In the genomic region with DNA sequence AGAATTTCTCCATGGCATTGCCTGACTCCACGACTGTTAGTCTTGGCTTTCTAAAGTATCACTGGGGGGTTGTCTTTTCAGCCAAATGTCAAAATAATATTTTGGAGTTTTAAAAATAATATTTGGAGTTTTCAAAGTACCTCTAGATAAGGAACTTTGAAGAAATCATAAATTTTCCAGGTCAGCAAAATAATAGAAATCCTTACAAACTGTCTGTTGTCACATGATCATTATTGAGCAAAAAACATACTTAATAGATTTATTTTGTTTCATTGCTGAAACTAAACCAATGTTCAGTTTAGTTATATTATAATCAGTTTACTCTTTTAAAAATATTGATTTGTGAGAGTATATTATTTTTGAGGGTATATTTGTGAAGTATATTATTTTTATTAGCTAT, we compare ENCODE assay signal across 22 cellular contexts.
DNase-seq lines count a peak whose midpoint lies in the region; ATAC-seq, FAIRE-seq and TF ChIP-seq lines count a peak whose summit lies in the region.
"Had no signal": no experiment of that assay in that cellular context is flagged by ENCODE, and none has a peak within 500 bp of the region (broad histone marks: within the 10 kb centered on the region; RNA-seq: fewer than 3 reads in every experiment).

No MANE protein-coding gene starts in this region.

- TF ChIP-seq CTCF in A549 (IDR thresholded peaks at IDR 0.05) = no peak

- H3K4me1 ChIP-seq in A549 = peaks cover 6% of the 10 kb centered on the region; the same call in 2 of the 3 replicates
- H3K4me1 ChIP-seq: BE2C; BLaER1 treated with 17β-estradiol and CSF1 and Interleukin-3, amounts not matched to agents 10 nM and 100 nM had no signal

- DNase-seq in A549 (ENCODE audit: low read depth in 1 of 2, low spot score in 1 of 2) (no peak), frontal cortex (ENCODE audit: low spot score in 2 of 2) (no peak), T-helper 9 cell (no peak)
- no peak for DNase-seq in NK-92 treated with Interleukin-12 subunit alpha and Interleukin-12 subunit beta, amount 100 ng/mL, for 24 hours (lab: John Stamatoyannopoulos, UW)
- DNase-seq in activated CD4-positive, alpha-beta T cell treated with anti-CD3 and anti-CD28 coated beads, Interleukin-2, amount 10 ng/mL, durations not matched to agents 7 days and 5 days = no peak
- DNase-seq: ACHN; AML-193; BE2C; CD4-positive, alpha-beta T cell; CD8-positive, alpha-beta memory T cell; DMS 273 treated with DMSO at 0.1 percent for 48 hours; DMS53; DMS79 treated with DMSO at 0.1 percent for 48 hours; GOT3 had no signal

- H3K9me3 Mint-ChIP-seq in activated CD4-positive, alpha-beta T cell treated with anti-CD3 and anti-CD28 coated beads, Interleukin-2, amount 10 ng/mL, durations not matched to agents 7 days and 5 days = no peaks in the 10 kb centered on the region
- H3K9me3 Mint-ChIP-seq: CD14-positive monocyte; CD4-positive, alpha-beta T cell; CD8-positive, alpha-beta memory T cell had no signal

- H3K4me2 ChIP-seq in A549 = no peak overlapping the region
- H3K4me2 ChIP-seq: BLaER1 treated with 17β-estradiol and CSF1 and Interleukin-3, amounts not matched to agents 10 nM and 100 nM had no signal

- H3K9me3 ChIP-seq in A549 = no peaks in the 10 kb centered on the region
- H3K9me3 ChIP-seq: BE2C; BLaER1 treated with 17β-estradiol and CSF1 and Interleukin-3, amounts not matched to agents 10 nM and 100 nM; HAP-1 had no signal

- no peaks in the 10 kb centered on the region for H3K27me3 Mint-ChIP-seq in activated CD4-positive, alpha-beta T cell treated with anti-CD3 and anti-CD28 coated beads, Interleukin-2, amount 10 ng/mL, durations not matched to agents 7 days and 5 days
- H3K27me3 Mint-ChIP-seq: CD4-positive, alpha-beta T cell; CD8-positive, alpha-beta memory T cell had no signal

- H3K4me3 ChIP-seq in A549 = no peak overlapping the region
- H3K4me3 ChIP-seq: BLaER1 treated with 17β-estradiol and CSF1 and Interleukin-3, amounts not matched to agents 10 nM and 100 nM; HAP-1 had no signal

- H3K27ac ChIP-seq in A549 = no peak overlapping the region
- H3K27ac ChIP-seq: BLaER1 treated with 17β-estradiol and CSF1 and Interleukin-3, amounts not matched to agents 10 nM and 100 nM had no signal

- 35% methylated on average over 1 of the region's 1 CpG for WGBS in A549 (ENCODE audit: missing lambda C conversion rate)

- no peaks in the 10 kb centered on the region for H3K4me1 Mint-ChIP-seq in activated CD4-positive, alpha-beta T cell treated with anti-CD3 and anti-CD28 coated beads, Interleukin-2, amount 10 ng/mL, durations not matched to agents 7 days and 5 days
- H3K4me1 Mint-ChIP-seq: CD8-positive, alpha-beta memory T cell had no signal

- CTCF ChIA-PET in A549 (lab: Yijun Ruan, JAX) = no interaction called here
- CTCF ChIA-PET in activated CD4-positive, alpha-beta T cell treated with anti-CD3 and anti-CD28 coated beads, Interleukin-2, amount 10 ng/mL, durations not matched to agents 7 days and 5 days (lab: Charles Lee) = interaction anchor here (0.5 to 1.5 kb wide), 2 partner anchors 9 to 96 kb away, joined by 3 read pairs; no protein-coding TSS in a partner anchor

- TF ChIP-seq EP300 in A549 (IDR thresholded peaks at IDR 0.05) = no peak

- no peak for TF ChIP-seq RAD21 in A549 (conservative IDR thresholded peaks at IDR 0.05 in 1 of 2, IDR thresholded peaks at IDR 0.05 in 1 of 2)

- FAIRE-seq in A549 (lab: Jason Lieb, UNC) (no peak), TTC549 (lab: Jason Lieb, UNC) (peak; percentile 32), frontal cortex (lab: Jason Lieb, UNC) (peak; percentile 8)
- FAIRE-seq: D721Med, G401.6, GM12892, H54 had no signal

- H3K36me3 Mint-ChIP-seq in activated CD4-positive, alpha-beta T cell treated with anti-CD3 and anti-CD28 coated beads, Interleukin-2, amount 10 ng/mL, durations not matched to agents 7 days and 5 days (ENCODE audit: low read depth) = no peaks in the 10 kb centered on the region
- H3K36me3 Mint-ChIP-seq: CD14-positive monocyte had no signal

- POLR2A ChIA-PET in A549 (lab: Yijun Ruan, JAX) = no interaction called here
- POLR2A ChIA-PET in activated CD4-positive, alpha-beta T cell treated with anti-CD3 and anti-CD28 coated beads, Interleukin-2, amount 10 ng/mL, durations not matched to agents 7 days and 5 days (lab: Charles Lee) = no interaction called here

- H3K27ac Mint-ChIP-seq in activated CD4-positive, alpha-beta T cell treated with anti-CD3 and anti-CD28 coated beads, Interleukin-2, amount 10 ng/mL, durations not matched to agents 7 days and 5 days = no peak overlapping the region
- H3K27ac Mint-ChIP-seq: CD14-positive monocyte; CD4-positive, alpha-beta T cell; CD8-positive, alpha-beta memory T cell had no signal

- no peak overlapping the region for H3K4me3 Mint-ChIP-seq in activated CD4-positive, alpha-beta T cell treated with anti-CD3 and anti-CD28 coated beads, Interleukin-2, amount 10 ng/mL, durations not matched to agents 7 days and 5 days
- H3K4me3 Mint-ChIP-seq: CD14-positive monocyte; CD4-positive, alpha-beta T cell; CD8-positive, alpha-beta memory T cell had no signal

- no peak for TF ChIP-seq POLR2A in A549 (IDR thresholded peaks at IDR 0.05; ENCODE audit: low read length)

- no peak for ATAC-seq in A549

TF ChIP-seq in A549, 52 proteins besides CTCF, POLR2A, EP300 and RAD21:
- TF ChIP-seq MAFK (IDR thresholded peaks at IDR 0.05; ENCODE audit: partially characterized antibody) = peak; percentile 31
- TF ChIP-seq ZC3H11A (IDR thresholded peaks at IDR 0.05) = no peak
